In the genomic region with DNA sequence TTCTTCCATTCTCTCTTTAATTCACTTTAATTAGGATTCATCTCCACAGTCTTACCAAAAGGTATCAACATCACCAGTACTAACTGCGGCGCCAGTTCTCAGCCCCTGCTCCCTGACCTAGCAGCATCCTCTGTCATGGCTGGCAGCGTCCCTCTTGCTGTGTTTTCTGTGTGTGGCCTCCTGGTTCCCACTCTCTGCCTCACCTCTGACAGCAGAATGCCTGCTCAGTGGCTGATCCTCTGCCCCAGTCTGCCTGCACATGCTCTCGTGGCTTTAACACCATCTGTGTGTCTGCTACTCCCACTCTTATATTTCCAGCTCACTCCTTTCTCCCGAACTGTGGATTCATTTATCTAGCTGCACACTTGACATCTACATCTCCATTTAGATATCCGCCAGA, we compare ENCODE assay signal across 1 cellular context.
TF ChIP-seq lines count a peak whose summit lies in the region.

No MANE protein-coding gene starts in this region.

TF ChIP-seq in GM23338, 12 proteins besides CTCF, POLR2A, EP300 and RAD21 (continued from another document):
- TF ChIP-seq, protein P1, sequence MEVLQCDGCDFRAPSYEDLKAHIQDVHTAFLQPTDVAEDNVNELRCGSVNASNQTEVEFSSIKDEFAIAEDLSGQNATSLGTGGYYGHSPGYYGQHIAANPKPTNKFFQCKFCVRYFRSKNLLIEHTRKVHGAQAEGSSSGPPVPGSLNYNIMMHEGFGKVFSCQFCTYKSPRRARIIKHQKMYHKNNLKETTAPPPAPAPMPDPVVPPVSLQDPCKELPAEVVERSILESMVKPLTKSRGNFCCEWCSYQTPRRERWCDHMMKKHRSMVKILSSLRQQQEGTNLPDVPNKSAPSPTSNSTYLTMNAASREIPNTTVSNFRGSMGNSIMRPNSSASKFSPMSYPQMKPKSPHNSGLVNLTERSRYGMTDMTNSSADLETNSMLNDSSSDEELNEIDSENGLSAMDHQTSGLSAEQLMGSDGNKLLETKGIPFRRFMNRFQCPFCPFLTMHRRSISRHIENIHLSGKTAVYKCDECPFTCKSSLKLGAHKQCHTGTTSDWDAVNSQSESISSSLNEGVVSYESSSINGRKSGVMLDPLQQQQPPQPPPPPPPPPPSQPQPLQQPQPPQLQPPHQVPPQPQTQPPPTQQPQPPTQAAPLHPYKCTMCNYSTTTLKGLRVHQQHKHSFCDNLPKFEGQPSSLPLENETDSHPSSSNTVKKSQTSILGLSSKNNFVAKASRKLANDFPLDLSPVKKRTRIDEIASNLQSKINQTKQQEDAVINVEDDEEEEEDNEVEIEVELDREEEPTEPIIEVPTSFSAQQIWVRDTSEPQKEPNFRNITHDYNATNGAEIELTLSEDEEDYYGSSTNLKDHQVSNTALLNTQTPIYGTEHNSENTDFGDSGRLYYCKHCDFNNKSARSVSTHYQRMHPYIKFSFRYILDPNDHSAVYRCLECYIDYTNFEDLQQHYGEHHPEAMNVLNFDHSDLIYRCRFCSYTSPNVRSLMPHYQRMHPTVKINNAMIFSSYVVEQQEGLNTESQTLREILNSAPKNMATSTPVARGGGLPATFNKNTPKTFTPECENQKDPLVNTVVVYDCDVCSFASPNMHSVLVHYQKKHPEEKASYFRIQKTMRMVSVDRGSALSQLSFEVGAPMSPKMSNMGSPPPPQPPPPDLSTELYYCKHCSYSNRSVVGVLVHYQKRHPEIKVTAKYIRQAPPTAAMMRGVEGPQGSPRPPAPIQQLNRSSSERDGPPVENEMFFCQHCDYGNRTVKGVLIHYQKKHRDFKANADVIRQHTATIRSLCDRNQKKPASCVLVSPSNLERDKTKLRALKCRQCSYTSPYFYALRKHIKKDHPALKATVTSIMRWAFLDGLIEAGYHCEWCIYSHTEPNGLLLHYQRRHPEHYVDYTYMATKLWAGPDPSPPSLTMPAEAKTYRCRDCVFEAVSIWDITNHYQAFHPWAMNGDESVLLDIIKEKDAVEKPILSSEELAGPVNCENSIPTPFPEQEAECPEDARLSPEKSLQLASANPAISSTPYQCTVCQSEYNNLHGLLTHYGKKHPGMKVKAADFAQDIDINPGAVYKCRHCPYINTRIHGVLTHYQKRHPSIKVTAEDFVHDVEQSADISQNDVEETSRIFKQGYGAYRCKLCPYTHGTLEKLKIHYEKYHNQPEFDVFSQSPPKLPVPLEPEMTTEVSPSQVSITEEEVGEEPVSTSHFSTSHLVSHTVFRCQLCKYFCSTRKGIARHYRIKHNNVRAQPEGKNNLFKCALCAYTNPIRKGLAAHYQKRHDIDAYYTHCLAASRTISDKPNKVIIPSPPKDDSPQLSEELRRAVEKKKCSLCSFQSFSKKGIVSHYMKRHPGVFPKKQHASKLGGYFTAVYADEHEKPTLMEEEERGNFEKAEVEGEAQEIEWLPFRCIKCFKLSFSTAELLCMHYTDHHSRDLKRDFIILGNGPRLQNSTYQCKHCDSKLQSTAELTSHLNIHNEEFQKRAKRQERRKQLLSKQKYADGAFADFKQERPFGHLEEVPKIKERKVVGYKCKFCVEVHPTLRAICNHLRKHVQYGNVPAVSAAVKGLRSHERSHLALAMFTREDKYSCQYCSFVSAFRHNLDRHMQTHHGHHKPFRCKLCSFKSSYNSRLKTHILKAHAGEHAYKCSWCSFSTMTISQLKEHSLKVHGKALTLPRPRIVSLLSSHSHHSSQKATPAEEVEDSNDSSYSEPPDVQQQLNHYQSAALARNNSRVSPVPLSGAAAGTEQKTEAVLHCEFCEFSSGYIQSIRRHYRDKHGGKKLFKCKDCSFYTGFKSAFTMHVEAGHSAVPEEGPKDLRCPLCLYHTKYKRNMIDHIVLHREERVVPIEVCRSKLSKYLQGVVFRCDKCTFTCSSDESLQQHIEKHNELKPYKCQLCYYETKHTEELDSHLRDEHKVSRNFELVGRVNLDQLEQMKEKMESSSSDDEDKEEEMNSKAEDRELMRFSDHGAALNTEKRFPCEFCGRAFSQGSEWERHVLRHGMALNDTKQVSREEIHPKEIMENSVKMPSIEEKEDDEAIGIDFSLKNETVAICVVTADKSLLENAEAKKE (CRISPR knock-in tag; IDR thresholded peaks at IDR 0.05): no peak
